ENCODE assay signal across 8 cellular contexts in genomic region chr1:154329152-154329521, GRCh38. TPM values are rescaled to one million over a fixed set of nuclear protein-coding genes. Genes with fewer than 3 reads are reported as not detected.
A peak's percentile ranks its signal among the peaks of the same experiment; 100 is the strongest.
DNase-seq lines count a peak whose midpoint lies in the region; ATAC-seq and TF ChIP-seq lines count a peak whose summit lies in the region.

No MANE protein-coding gene starts in this region.

- H3K27ac ChIP-seq in Peyer's patch = peak overlapping the region; percentile 54 to 92 (median 88)

- peaks cover 26% of the 10 kb centered on the region for H3K4me1 ChIP-seq in ES-I3 (ENCODE audit: insufficient read depth, low read length)
- peaks cover 6 to 29% (median 22%) of the 10 kb centered on the region in 4 donors for H3K4me1 ChIP-seq in Peyer's patch

- no peak for TF ChIP-seq POLR2A in Peyer's patch (IDR thresholded peaks at IDR 0.05)

- no peaks in the 10 kb centered on the region for H3K27me3 ChIP-seq in Peyer's patch

- H3K4me3 ChIP-seq in Peyer's patch = peak overlapping the region; percentile 34 to 59 (median 53)
- peak overlapping the region; percentile 43 for H3K4me3 ChIP-seq in skeletal muscle cell (ENCODE audit: low read depth, low read length)

- no peak for ATAC-seq in GM21786 (IDR thresholded peaks at IDR 0.05; ENCODE audit: unreplicated experiment)

- DNase-seq in Peyer's patch = no peak
- DNase-seq in fibroblast of peridontal ligament (ENCODE audit: extremely low read depth) = peak; percentile 35
- DNase-seq in skeletal muscle cell (ENCODE audit: low read depth) = no peak
- no peak for DNase-seq in GM20000 (ENCODE audit: low spot score)
- no peak for DNase-seq in NCI-H345 (lab: John Stamatoyannopoulos, UW)
- DNase-seq in activated CD4-positive, alpha-beta T cell treated with anti-CD3 and anti-CD28 coated beads for 4 hours = no peak

- H3K9me3 ChIP-seq in ES-I3 (ENCODE audit: control insufficient read depth, insufficient read depth, low read length) (no peaks in the 10 kb centered on the region), Peyer's patch (no peaks in the 10 kb centered on the region)

- peak overlapping the region; percentile 48; the same call in 1 of the 2 replicates for H3K9ac ChIP-seq in ES-I3 (ENCODE audit: low read depth, low read length)

- TF ChIP-seq CTCF in Peyer's patch (IDR thresholded peaks at IDR 0.05) (no peak), GM20000 (IDR thresholded peaks at IDR 0.05; ENCODE audit: extremely low read depth, missing control alignments) (no peak)

- H3K36me3 ChIP-seq in ES-I3 (ENCODE audit: insufficient read depth, low read length) = no peaks in the 10 kb centered on the region; the same call in 1 of the 2 replicates
- peaks cover 0 to 26% (median 0%) of the 10 kb centered on the region in 3 donors for H3K36me3 ChIP-seq in Peyer's patch

RNA-seq across cellular contexts. Expression of gene ATP8B2, which starts 3.8 kb away (rescaled TPM):
- total RNA-seq in Peyer's patch = 10 to 100 TPM; 18.6 to 56.9 (median 31.8) TPM

RNA-seq across cellular contexts. Expression of gene AQP10, which starts 8.2 kb away (rescaled TPM):
- total RNA-seq in Peyer's patch = under 1 TPM in 1 of 4 donors, not detected in 3; 0.85 TPM

RNA-seq across cellular contexts. Expression of gene HAX1, which starts 56.7 kb away (rescaled TPM):
- 100 to 1,000 TPM in 1 of 4 donors, 10 to 100 TPM in 3; 71.8 to 125 (median 75.6) TPM for total RNA-seq in Peyer's patch
